Comparison of ENCODE assay signal across 17 cellular contexts in the genomic region with DNA sequence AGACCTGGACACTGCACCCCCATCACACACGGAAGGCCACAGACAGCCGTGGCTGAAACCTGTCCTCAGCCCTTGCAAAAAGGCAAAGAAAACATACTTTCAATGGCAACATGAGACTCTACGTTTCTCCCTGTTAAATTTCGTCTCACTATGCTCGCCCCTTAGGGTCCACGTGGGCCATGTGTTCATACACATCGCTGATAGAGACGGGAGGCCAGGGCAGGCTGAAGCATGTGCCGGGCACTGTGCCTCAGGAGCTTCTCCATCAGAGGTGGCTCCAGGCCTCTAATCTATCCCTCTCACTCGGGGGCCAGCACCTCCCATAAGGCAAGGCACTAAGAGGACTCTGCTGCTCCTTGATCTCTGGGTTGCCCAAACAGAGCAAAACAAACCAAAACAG.
"Had no signal": no experiment of that assay in that cellular context is flagged by ENCODE, and none has a peak within 500 bp of the region (broad histone marks: within the 10 kb centered on the region; RNA-seq: fewer than 3 reads in every experiment).

No MANE protein-coding gene starts in this region.

- H3K27ac Mint-ChIP-seq: immature natural killer cell; naive thymus-derived CD4-positive, alpha-beta T cell; nephron progenitor cell had no signal

- H3K27ac ChIP-seq: foreskin keratinocyte, right atrium auricular region, thyroid gland, upper lobe of left lung, uterus had no signal

- ATAC-seq: foreskin keratinocyte; left colon; naive thymus-derived CD4-positive, alpha-beta T cell had no signal

- H3K4me3 Mint-ChIP-seq: immature natural killer cell; naive thymus-derived CD4-positive, alpha-beta T cell; nephron progenitor cell had no signal

- H3K9me3 ChIP-seq: thyroid gland, uterus had no signal

- DNase-seq: erythroblast; foreskin keratinocyte; immature natural killer cell; kidney; left colon; left ventricle myocardium superior; mesendoderm; naive thymus-derived CD4-positive, alpha-beta T cell; nephron progenitor cell; small intestine; stimulated activated CD4-positive, alpha-beta T cell treated with anti-CD3 and anti-CD28 coated beads, Interleukin-2, amount 100 ng/mL, for 48 hours; stimulated activated naive CD4-positive, alpha-beta T cell treated with Interleukin-2 at 50 U/mL for 16 hours; thyroid gland; upper lobe of left lung; uterus had no signal

- H3K27me3 ChIP-seq: foreskin keratinocyte, right atrium auricular region, thyroid gland, upper lobe of left lung, uterus had no signal

- H3K9me3 Mint-ChIP-seq: immature natural killer cell had no signal

- H3K36me3 ChIP-seq: uterus had no signal

- H3K4me1 Mint-ChIP-seq: immature natural killer cell had no signal

- H3K4me1 ChIP-seq: foreskin keratinocyte, uterus had no signal

- H3K4me3 ChIP-seq: lung, right atrium auricular region, thyroid gland, upper lobe of left lung, uterus had no signal

- H3K36me3 Mint-ChIP-seq: immature natural killer cell; naive thymus-derived CD4-positive, alpha-beta T cell had no signal
